ENCODE assay signal across 23 cellular contexts in the genomic region with DNA sequence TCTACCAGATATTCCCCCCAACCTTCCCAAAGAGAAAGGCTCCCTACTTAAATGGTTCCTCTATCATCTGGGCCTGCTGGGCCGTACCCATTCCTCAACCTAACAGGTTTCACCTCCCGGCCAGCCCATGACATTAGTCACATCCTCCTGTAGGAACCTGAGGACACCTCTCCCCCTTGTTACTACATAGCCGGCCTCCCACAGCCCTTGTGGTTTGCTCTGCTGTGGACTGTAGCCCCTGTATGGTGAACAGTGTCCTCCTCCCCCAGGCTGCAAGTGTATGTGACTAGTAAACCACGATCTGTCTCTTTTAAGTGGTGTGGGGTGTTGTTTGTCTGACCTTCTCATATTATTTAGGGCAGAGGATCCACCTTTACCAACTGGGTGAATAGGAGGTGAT.
"Had no signal": no experiment of that assay in that cellular context is flagged by ENCODE, and none has a peak within 500 bp of the region (broad histone marks: within the 10 kb centered on the region; RNA-seq: fewer than 3 reads in every experiment).

No MANE protein-coding gene starts in this region.

- H3K4me3 Mint-ChIP-seq: mesothelial cell of epicardium, naive B cell, nephron, neural progenitor cell, type B pancreatic cell had no signal

- H3K9me3 ChIP-seq: prostate gland had no signal

- H3K36me3 ChIP-seq: neural progenitor cell, prostate gland, right atrium auricular region, stomach, tibial artery had no signal

- ATAC-seq: left lobe of liver, mucosa of descending colon, sciatic nerve had no signal

- H3K4me3 ChIP-seq: dorsolateral prefrontal cortex, mucosa of descending colon, neural progenitor cell, prostate gland, right atrium auricular region, smooth muscle cell, stomach, tibial artery had no signal

- H3K4me1 ChIP-seq: neural progenitor cell, prostate gland had no signal

- DNase-seq: dorsolateral prefrontal cortex; effector CD4-positive, alpha-beta T cell; head of caudate nucleus; kidney; mesenchymal stem cell; mucosa of descending colon; naive B cell; stimulated activated CD4-positive, alpha-beta T cell treated with anti-CD3 and anti-CD28 coated beads, Interleukin-12 subunit alpha, Interleukin-12 subunit beta, amount 100 ng/mL, for 4 hours; stimulated activated CD4-positive, alpha-beta T cell treated with anti-CD3 and anti-CD28 coated beads, Interleukin-1b, Interleukin-23, amount 100 ng/mL, for 48 hours; stimulated activated CD4-positive, alpha-beta T cell treated with anti-CD3 and anti-CD28 coated beads, Interleukin-4, amount 100 ng/mL, for 1 hour; stimulated activated CD8-positive, alpha-beta memory T cell treated with anti-CD3 and anti-CD28 coated beads, Interleukin-4, amount 100 ng/mL, for 48 hours; stimulated activated naive CD4-positive, alpha-beta T cell treated with Interleukin-2 at 50 U/mL for 16 hours; stomach; tibial artery had no signal

- H3K27ac Mint-ChIP-seq: mesothelial cell of epicardium, naive B cell, nephron, neural progenitor cell, type B pancreatic cell had no signal

- H3K27me3 Mint-ChIP-seq: type B pancreatic cell had no signal

- H3K4me1 Mint-ChIP-seq: naive B cell had no signal

- H3K27me3 ChIP-seq: dorsolateral prefrontal cortex, neural progenitor cell, right atrium auricular region, stomach, tibial artery had no signal

- H3K36me3 Mint-ChIP-seq: neural progenitor cell, type B pancreatic cell had no signal
